Comparison of ENCODE assay signal across 1 cellular context in genomic region chr12:5588231-5588995, GRCh38.
TF ChIP-seq lines count a peak whose summit lies in the region.

No MANE protein-coding gene starts in this region.

TF ChIP-seq in GM23338, 12 proteins besides CTCF, POLR2A, EP300 and RAD21 (continued from another document):
- TF ChIP-seq ZNF462 (CRISPR knock-in tag; IDR thresholded peaks at IDR 0.05) = no peak
- TF ChIP-seq CREB1 (CRISPR knock-in tag; IDR thresholded peaks at IDR 0.05; ENCODE audit: low read depth) = no peak
- TF ChIP-seq EZH2 (IDR thresholded peaks at IDR 0.05; ENCODE audit: low read depth, unreplicated experiment) = no peak
- TF ChIP-seq, protein P1, sequence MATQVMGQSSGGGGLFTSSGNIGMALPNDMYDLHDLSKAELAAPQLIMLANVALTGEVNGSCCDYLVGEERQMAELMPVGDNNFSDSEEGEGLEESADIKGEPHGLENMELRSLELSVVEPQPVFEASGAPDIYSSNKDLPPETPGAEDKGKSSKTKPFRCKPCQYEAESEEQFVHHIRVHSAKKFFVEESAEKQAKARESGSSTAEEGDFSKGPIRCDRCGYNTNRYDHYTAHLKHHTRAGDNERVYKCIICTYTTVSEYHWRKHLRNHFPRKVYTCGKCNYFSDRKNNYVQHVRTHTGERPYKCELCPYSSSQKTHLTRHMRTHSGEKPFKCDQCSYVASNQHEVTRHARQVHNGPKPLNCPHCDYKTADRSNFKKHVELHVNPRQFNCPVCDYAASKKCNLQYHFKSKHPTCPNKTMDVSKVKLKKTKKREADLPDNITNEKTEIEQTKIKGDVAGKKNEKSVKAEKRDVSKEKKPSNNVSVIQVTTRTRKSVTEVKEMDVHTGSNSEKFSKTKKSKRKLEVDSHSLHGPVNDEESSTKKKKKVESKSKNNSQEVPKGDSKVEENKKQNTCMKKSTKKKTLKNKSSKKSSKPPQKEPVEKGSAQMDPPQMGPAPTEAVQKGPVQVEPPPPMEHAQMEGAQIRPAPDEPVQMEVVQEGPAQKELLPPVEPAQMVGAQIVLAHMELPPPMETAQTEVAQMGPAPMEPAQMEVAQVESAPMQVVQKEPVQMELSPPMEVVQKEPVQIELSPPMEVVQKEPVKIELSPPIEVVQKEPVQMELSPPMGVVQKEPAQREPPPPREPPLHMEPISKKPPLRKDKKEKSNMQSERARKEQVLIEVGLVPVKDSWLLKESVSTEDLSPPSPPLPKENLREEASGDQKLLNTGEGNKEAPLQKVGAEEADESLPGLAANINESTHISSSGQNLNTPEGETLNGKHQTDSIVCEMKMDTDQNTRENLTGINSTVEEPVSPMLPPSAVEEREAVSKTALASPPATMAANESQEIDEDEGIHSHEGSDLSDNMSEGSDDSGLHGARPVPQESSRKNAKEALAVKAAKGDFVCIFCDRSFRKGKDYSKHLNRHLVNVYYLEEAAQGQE (IDR thresholded peaks at IDR 0.05; ENCODE audit: unreplicated experiment) = no peak
- TF ChIP-seq EZH2phosphoT487 (IDR thresholded peaks at IDR 0.05; ENCODE audit: unreplicated experiment) = no peak
